9 cellular contexts compared by ENCODE assay signal in the genomic region with DNA sequence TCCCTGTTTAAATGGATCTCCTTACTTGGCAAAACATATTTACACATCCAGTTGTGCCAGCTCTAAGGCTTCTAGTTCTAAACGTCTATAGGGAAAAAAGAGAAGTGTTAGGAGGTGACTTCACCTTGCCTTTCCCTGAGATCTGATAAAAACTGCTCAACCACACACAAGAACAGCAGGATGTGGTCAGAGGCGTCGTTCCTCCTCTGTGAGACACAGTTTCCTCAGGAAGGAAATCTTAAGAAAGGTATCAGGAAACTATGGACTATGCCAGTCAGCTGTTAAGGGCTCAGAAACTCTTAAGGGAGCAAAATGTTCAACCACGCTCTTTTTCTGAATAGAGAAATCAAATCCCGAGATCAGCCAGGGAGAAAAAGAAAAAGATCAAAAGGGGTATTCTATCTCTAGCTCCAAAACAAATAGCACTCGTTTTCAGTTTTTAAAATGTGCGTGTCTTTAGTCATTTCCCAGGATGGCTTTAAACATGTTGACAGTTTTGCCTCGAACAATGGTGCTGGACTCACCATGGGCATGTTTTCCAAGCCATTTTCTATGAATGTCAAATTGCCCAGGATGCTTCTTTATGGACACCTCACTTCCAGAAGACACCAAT.
A peak's percentile ranks its signal among the peaks of the same experiment; 100 is the strongest.
DNase-seq lines count a peak whose midpoint lies in the region; ATAC-seq and TF ChIP-seq lines count a peak whose summit lies in the region.
"Had no signal": no experiment of that assay in that cellular context is flagged by ENCODE, and none has a peak within 500 bp of the region (broad histone marks: within the 10 kb centered on the region; RNA-seq: fewer than 3 reads in every experiment).

No MANE protein-coding gene starts in this region.

- peaks cover 6 to 8% of the 10 kb centered on the region in 2 experiments; a peak in 3 of 4 replicates for H3K4me1 ChIP-seq in SK-N-SH (ENCODE audit: control insufficient read depth in 1 of 2, insufficient read depth in 2 of 2, low read depth in 1 of 2, low read length in 1 of 2)
- 0 out of 2 replicates have a peak, but pooled peaks cover 3% of the 10 kb centered on the region for H3K4me1 ChIP-seq in Karpas-422 (ENCODE audit: low read length)
- H3K4me1 ChIP-seq: A549 had no signal

- H2AFZ ChIP-seq in SK-N-SH (ENCODE audit: low read depth) (no peak overlapping the region), Karpas-422 (ENCODE audit: low read length) (no peak overlapping the region)

- no peaks in the 10 kb centered on the region for H3K9me2 ChIP-seq in SK-N-SH
- no peaks in the 10 kb centered on the region for H3K9me2 ChIP-seq in Karpas-422 (replicated peaks; ENCODE audit: insufficient read depth, low read length)

- H3K4me2 ChIP-seq in SK-N-SH (peak overlapping the region; percentile 42; the same call in 1 of the 2 replicates), Karpas-422 (ENCODE audit: low read depth, low read length, poor library complexity, severe bottlenecking) (no peak overlapping the region)
- H3K4me2 ChIP-seq: A549 had no signal

- no peak for ATAC-seq in SK-N-SH treated with all-trans-retinoic acid at 6 μM for 48 hours
- no peak for ATAC-seq in HG03280 (IDR thresholded peaks at IDR 0.05; ENCODE audit: unreplicated experiment)
- ATAC-seq: A549 had no signal

- no peak overlapping the region for H3K9ac ChIP-seq in SK-N-SH
- H3K9ac ChIP-seq in Karpas-422 (ENCODE audit: low read length), result no peak overlapping the region

- H3K27me3 ChIP-seq in SK-N-SH (ENCODE audit: insufficient read depth) (no peaks in the 10 kb centered on the region), Karpas-422 (ENCODE audit: low read length) (no peaks in the 10 kb centered on the region)

- H3K79me2 ChIP-seq in SK-N-SH (ENCODE audit: insufficient read depth) (no peaks in the 10 kb centered on the region), Karpas-422 (ENCODE audit: low read length) (no peaks in the 10 kb centered on the region)

- POLR2A ChIA-PET in SK-N-SH (lab: Yijun Ruan, JAX), result no interaction called here

- no peaks in the 10 kb centered on the region for H3K36me3 ChIP-seq in SK-N-SH (replicated peaks in 1 of 2; ENCODE audit: control insufficient read depth in 1 of 2, insufficient read depth in 2 of 2, low read length in 1 of 2)
- H3K36me3 ChIP-seq in Karpas-422 (ENCODE audit: insufficient read depth, low read length), result no peaks in the 10 kb centered on the region; the same call in 1 of the 2 replicates

- TF ChIP-seq EP300 in SK-N-SH (IDR thresholded peaks at IDR 0.05; ENCODE audit: borderline replicate concordance in 1 of 2, low read depth in 1 of 2, low read length in 1 of 2), result 0 out of 4 replicates have a peak, but pooled peaks of 1 of the 2 experiments have one; percentile 47

- CTCF ChIA-PET in SK-N-SH (lab: Yijun Ruan, JAX), result interaction anchor here (1.4 kb wide), 1 partner anchor 12 kb away, joined by 3 read pairs; no protein-coding TSS in a partner anchor

- H3K4me3 ChIP-seq in SK-N-SH (ENCODE audit: low read depth in 2 of 2, low read length in 1 of 2) (no peak overlapping the region), Karpas-422 (ENCODE audit: low read length) (no peak overlapping the region)
- H3K4me3 ChIP-seq: A549 had no signal

- TF ChIP-seq CTCF in SK-N-SH (IDR thresholded peaks at IDR 0.05), result no peak

- H3F3A ChIP-seq in SK-N-SH (replicated peaks; ENCODE audit: insufficient read depth), result peaks cover 4% of the 10 kb centered on the region

- H3K27ac ChIP-seq in SK-N-SH (ENCODE audit: low read depth in 2 of 2, low read length in 1 of 2) (peak overlapping the region in 1 of 2 experiments; percentile 20; a peak in 2 of 4 replicates), epithelial cell of prostate (peak overlapping the region; percentile 76), Karpas-422 (ENCODE audit: low read length) (no peak overlapping the region)
- H3K27ac ChIP-seq: A549 had no signal

- H3K9me3 ChIP-seq in SK-N-SH (no peaks in the 10 kb centered on the region), Karpas-422 (ENCODE audit: low read length) (no peaks in the 10 kb centered on the region)
- H3K9me3 ChIP-seq: A549 had no signal

- no peak for DNase-seq in SK-N-SH
- DNase-seq in T-helper 22 cell (ENCODE audit: low read depth), result peak; percentile 21
- peak; percentile 68 for DNase-seq in epithelial cell of prostate (ENCODE audit: low read depth, low spot score)
- DNase-seq in renal cortical epithelial cell (ENCODE audit: low read depth), result peak; percentile 85
- DNase-seq in Karpas-422, result no peak
- DNase-seq in NCI-H1092 treated with DMSO at 0.1 percent for 48 hours (lab: John Stamatoyannopoulos, UW), result no peak

- no peak for TF ChIP-seq RAD21 in SK-N-SH (IDR thresholded peaks at IDR 0.05; ENCODE audit: low read length)

- H4K20me1 ChIP-seq in SK-N-SH (ENCODE audit: insufficient read depth), result no peaks in the 10 kb centered on the region
- no peaks in the 10 kb centered on the region for H4K20me1 ChIP-seq in Karpas-422 (ENCODE audit: insufficient read depth, low read depth, low read length)

- WGBS in SK-N-SH (ENCODE audit: low lambda C conversion rate), result 62% methylated on average over 8 of the region's 8 CpGs

TF ChIP-seq in SK-N-SH, 30 proteins besides CTCF, POLR2A, EP300 and RAD21 (continues in another document):
- no peak for TF ChIP-seq CHD2 (IDR thresholded peaks at IDR 0.05; ENCODE audit: low read length, partially characterized antibody)
- no peak for TF ChIP-seq GATA2 (CRISPR knock-in tag; IDR thresholded peaks at IDR 0.05)
- TF ChIP-seq YY1 (IDR thresholded peaks at IDR 0.05; ENCODE audit: low read depth), result no peak
- TF ChIP-seq, protein P1, sequence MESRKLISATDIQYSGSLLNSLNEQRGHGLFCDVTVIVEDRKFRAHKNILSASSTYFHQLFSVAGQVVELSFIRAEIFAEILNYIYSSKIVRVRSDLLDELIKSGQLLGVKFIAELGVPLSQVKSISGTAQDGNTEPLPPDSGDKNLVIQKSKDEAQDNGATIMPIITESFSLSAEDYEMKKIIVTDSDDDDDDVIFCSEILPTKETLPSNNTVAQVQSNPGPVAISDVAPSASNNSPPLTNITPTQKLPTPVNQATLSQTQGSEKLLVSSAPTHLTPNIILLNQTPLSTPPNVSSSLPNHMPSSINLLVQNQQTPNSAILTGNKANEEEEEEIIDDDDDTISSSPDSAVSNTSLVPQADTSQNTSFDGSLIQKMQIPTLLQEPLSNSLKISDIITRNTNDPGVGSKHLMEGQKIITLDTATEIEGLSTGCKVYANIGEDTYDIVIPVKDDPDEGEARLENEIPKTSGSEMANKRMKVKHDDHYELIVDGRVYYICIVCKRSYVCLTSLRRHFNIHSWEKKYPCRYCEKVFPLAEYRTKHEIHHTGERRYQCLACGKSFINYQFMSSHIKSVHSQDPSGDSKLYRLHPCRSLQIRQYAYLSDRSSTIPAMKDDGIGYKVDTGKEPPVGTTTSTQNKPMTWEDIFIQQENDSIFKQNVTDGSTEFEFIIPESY (IDR thresholded peaks at IDR 0.05; ENCODE audit: borderline replicate concordance, low read depth), result no peak
- TF ChIP-seq GABPA (IDR thresholded peaks at IDR 0.05; ENCODE audit: low read depth), result 0 out of 2 replicates have a peak, but pooled peaks have one; percentile 26
- TF ChIP-seq, protein P2, sequence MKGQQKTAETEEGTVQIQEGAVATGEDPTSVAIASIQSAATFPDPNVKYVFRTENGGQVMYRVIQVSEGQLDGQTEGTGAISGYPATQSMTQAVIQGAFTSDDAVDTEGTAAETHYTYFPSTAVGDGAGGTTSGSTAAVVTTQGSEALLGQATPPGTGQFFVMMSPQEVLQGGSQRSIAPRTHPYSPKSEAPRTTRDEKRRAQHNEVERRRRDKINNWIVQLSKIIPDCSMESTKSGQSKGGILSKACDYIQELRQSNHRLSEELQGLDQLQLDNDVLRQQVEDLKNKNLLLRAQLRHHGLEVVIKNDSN (IDR thresholded peaks at IDR 0.05; ENCODE audit: borderline replicate concordance, low read depth), result no peak
- TF ChIP-seq NRF1 (IDR thresholded peaks at IDR 0.05; ENCODE audit: low read depth, low read length), result no peak
- TF ChIP-seq, protein P3, sequence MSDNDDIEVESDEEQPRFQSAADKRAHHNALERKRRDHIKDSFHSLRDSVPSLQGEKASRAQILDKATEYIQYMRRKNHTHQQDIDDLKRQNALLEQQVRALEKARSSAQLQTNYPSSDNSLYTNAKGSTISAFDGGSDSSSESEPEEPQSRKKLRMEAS (IDR thresholded peaks at IDR 0.05; ENCODE audit: low read depth), result no peak

TF ChIP-seq in SK-N-SH treated with all-trans-retinoic acid at 6 μM for 48 hours, 23 proteins besides CTCF, POLR2A, EP300 and RAD21 (continues in another document):
- TF ChIP-seq TOX (CRISPR knock-in tag; IDR thresholded peaks at IDR 0.05; ENCODE audit: borderline replicate concordance) (no peak), ZNF8 (CRISPR knock-in tag; IDR thresholded peaks at IDR 0.05) (no peak), GLIS3 (CRISPR knock-in tag; IDR thresholded peaks at IDR 0.05) (no peak), ISL1 (CRISPR knock-in tag; IDR thresholded peaks at IDR 0.05) (no peak), PPARA (CRISPR knock-in tag; IDR thresholded peaks at IDR 0.05; ENCODE audit: borderline replicate concordance) (no peak), ZNF70 (CRISPR knock-in tag; IDR thresholded peaks at IDR 0.05) (no peak), SNAI2 (CRISPR knock-in tag; IDR thresholded peaks at IDR 0.05) (no peak), ZC3H10 (CRISPR knock-in tag; IDR thresholded peaks at IDR 0.05) (no peak), RARB (CRISPR knock-in tag; IDR thresholded peaks at IDR 0.05) (no peak), CSDC2 (CRISPR knock-in tag; IDR thresholded peaks at IDR 0.05) (no peak)
- TF ChIP-seq, protein P4, sequence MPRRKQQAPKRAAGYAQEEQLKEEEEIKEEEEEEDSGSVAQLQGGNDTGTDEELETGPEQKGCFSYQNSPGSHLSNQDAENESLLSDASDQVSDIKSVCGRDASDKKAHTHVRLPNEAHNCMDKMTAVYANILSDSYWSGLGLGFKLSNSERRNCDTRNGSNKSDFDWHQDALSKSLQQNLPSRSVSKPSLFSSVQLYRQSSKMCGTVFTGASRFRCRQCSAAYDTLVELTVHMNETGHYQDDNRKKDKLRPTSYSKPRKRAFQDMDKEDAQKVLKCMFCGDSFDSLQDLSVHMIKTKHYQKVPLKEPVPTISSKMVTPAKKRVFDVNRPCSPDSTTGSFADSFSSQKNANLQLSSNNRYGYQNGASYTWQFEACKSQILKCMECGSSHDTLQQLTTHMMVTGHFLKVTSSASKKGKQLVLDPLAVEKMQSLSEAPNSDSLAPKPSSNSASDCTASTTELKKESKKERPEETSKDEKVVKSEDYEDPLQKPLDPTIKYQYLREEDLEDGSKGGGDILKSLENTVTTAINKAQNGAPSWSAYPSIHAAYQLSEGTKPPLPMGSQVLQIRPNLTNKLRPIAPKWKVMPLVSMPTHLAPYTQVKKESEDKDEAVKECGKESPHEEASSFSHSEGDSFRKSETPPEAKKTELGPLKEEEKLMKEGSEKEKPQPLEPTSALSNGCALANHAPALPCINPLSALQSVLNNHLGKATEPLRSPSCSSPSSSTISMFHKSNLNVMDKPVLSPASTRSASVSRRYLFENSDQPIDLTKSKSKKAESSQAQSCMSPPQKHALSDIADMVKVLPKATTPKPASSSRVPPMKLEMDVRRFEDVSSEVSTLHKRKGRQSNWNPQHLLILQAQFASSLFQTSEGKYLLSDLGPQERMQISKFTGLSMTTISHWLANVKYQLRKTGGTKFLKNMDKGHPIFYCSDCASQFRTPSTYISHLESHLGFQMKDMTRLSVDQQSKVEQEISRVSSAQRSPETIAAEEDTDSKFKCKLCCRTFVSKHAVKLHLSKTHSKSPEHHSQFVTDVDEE (CRISPR knock-in tag; IDR thresholded peaks at IDR 0.05), result no peak

Comparison
In these comparisons a context has a peak if more than half of its experiments do, and no peak if none do; other contexts are left out.
1. DNase-seq: peak in T-helper 22 cell (single experiment), epithelial cell of prostate (single experiment) and renal cortical epithelial cell (single experiment); none in SK-N-SH (single experiment), Karpas-422 (single experiment) and NCI-H1092 treated with DMSO at 0.1 percent for 48 hours (single experiment).